ENCODE assay signal across 8 cellular contexts in the genomic region with DNA sequence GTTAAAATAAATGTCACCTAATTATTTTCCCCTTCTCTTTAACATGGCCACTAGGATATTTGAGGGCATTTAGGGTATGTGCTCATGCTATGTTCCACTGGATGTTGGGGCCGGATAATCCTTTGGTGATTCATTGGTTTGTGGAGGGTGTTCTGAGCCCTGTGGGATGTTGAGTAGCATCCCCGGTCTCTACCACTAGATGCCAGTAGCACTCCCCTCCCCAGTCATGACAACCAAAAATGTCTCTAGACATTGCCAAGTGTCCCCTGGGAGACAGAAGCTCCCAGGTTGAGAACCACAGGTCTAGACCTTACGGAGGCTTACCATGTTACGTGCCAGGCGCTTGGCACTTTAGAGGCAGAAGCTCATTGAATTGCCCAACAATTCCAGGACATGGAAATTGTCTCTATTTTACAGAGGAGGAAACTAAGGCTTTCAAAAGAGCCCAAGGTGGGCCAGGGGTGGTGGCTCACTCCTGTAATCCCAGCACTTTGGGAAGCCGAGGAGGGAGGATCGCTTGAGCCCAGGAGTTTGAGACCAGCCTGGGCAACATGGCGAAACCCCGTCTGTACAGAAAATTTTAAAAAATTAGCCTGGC. TPM values are rescaled to one million over a fixed set of nuclear protein-coding genes. Genes with fewer than 3 reads are reported as not detected.
DNase-seq lines count a peak whose midpoint lies in the region; ATAC-seq and TF ChIP-seq lines count a peak whose summit lies in the region.

No MANE protein-coding gene starts in this region.

- H3K27me3 Mint-ChIP-seq in brain, result no peaks in the 10 kb centered on the region

- WGBS in lung, 2 donors, result 42 to 43% methylated on average over 9 of the region's 9 CpGs

- DNase-seq in DMS114 treated with DMSO at 0.1 percent for 48 hours (lab: John Stamatoyannopoulos, UW; ENCODE audit: unreplicated experiment) (peak; percentile 45), HCEC 1CT (peak; percentile 83), OCI-M1 (lab: John Stamatoyannopoulos, UW) (peak; percentile 72), lung (ENCODE audit: low spot score) (no peak), globus pallidus (ENCODE audit: low spot score) (no peak)

- H3K36me3 Mint-ChIP-seq in brain, result peaks cover 28% of the 10 kb centered on the region

- H3K36me3 ChIP-seq in lung (ENCODE audit: control insufficient read depth in 2 of 2, insufficient read depth in 2 of 2, low read length in 2 of 2), result no peaks in the 10 kb centered on the region

- H3K4me1 ChIP-seq in lung (ENCODE audit: control insufficient read depth in 2 of 2, insufficient read depth in 2 of 2, low read length in 2 of 2), result no peaks in the 10 kb centered on the region

- TF ChIP-seq CTCF in brain (conservative IDR thresholded peaks at IDR 0.05) (peak; percentile 64 to 82), lung (IDR thresholded peaks at IDR 0.05; ENCODE audit: control extremely low read depth, extremely low read depth) (peak; percentile 10)

- peak overlapping the region in 1 of 5 experiments; percentile 2 for H3K4me3 Mint-ChIP-seq in brain

- H3K27ac Mint-ChIP-seq in brain, result peak overlapping the region in 2 of 5 experiments; percentile 37 to 75

- no peak overlapping the region for H3K4me3 ChIP-seq in lung

- H3K27me3 ChIP-seq in lung (ENCODE audit: control insufficient read depth, insufficient read depth), result peaks cover 3% of the 10 kb centered on the region

- ATAC-seq in lung (ENCODE audit: insufficient read depth, low FRiP score) (no peak), HG03432 (IDR thresholded peaks at IDR 0.05; ENCODE audit: unreplicated experiment) (no peak), GM18498 (IDR thresholded peaks at IDR 0.05; ENCODE audit: unreplicated experiment) (no peak)

- no peak overlapping the region for H3K27ac ChIP-seq in lung (ENCODE audit: low read depth in 1 of 2, low read length in 1 of 2)

- peaks cover 0 to 80% (median 3%) of the 10 kb centered on the region in 5 experiments for H3K9me3 Mint-ChIP-seq in brain

- H3K9me3 ChIP-seq in lung (ENCODE audit: control insufficient read depth in 2 of 2, insufficient read depth in 1 of 2, low read length in 1 of 2), result peaks cover 0 to 4% of the 10 kb centered on the region in 2 donors

- peaks cover 7% of the 10 kb centered on the region for H3K4me1 Mint-ChIP-seq in brain

RNA-seq across cellular contexts. Expression of a gene that starts 14.1 kb away (rescaled TPM):
- 15.5 TPM for polyA plus RNA-seq in brain (ENCODE audit: insufficient read depth, low read depth, low replicate concordance)
- total RNA-seq in lung, result 1 to 10 TPM in 1 of 2 donors, under 1 TPM in 1; 0.15 to 1.2 TPM
- polyA plus RNA-seq in lung, result under 1 TPM; 0.18 to 0.24 TPM

RNA-seq across cellular contexts. Expression of a gene that starts 17.6 kb away (rescaled TPM):
- polyA plus RNA-seq in brain (ENCODE audit: insufficient read depth, low read depth, low replicate concordance) (5.7 TPM), lung (10 to 100 TPM in 1 of 2 donors, 1 to 10 TPM in 1; 8.5 to 13.7 TPM)
- 10 to 100 TPM in 1 of 2 donors, 1 to 10 TPM in 1; 7.7 to 24.6 TPM for total RNA-seq in lung

RNA-seq across cellular contexts. Expression of a gene that starts 56.3 kb away (rescaled TPM):
- polyA plus RNA-seq in brain (ENCODE audit: insufficient read depth, low read depth, low replicate concordance), result not detected
- total RNA-seq in lung, result 1 to 10 TPM in 1 of 2 donors, not detected in 1; 2.5 TPM
- 1 to 10 TPM; 1.3 to 1.7 TPM for polyA plus RNA-seq in lung

Comparison
In these comparisons a context has a peak if more than half of its experiments do, and no peak if none do; other contexts are left out.
1. DNase-seq: peak in DMS114 treated with DMSO at 0.1 percent for 48 hours (single experiment), HCEC 1CT (single experiment) and OCI-M1 (single experiment); none in lung (single experiment) and globus pallidus (single experiment).
2. RNA of a gene that starts 14.1 kb away (polyA plus RNA-seq): 15.5 TPM in brain (single experiment); 0.18 to 0.24 TPM in lung; every median in the first group is over 10 times any median in the second.